Comparison of ENCODE assay signal across 8 cellular contexts in genomic region chr2:55617160-55618024, GRCh38. TPM values are rescaled to one million over a fixed set of nuclear protein-coding genes. Genes with fewer than 3 reads are reported as not detected.
DNase-seq lines count a peak whose midpoint lies in the region; ATAC-seq and TF ChIP-seq lines count a peak whose summit lies in the region.

Gene PPP4R3B (minus strand): TSS chr2:55617622. CDS start chr2:55617285, 337 bp downstream.

- POLR2A ChIA-PET in IMR-90 (lab: Charles Lee; ENCODE audit: unreplicated experiment) = interaction anchor here (1.4 kb wide), 1 partner anchor 20 kb away, joined by 3 read pairs; no protein-coding TSS in a partner anchor
- POLR2A ChIA-PET in OCI-LY7 (lab: Charles Lee) = interaction anchor here (0.7 to 1.3 kb wide), 8 partner anchors 9 to 517 kb away, joined by 3 to 5 read pairs (median 4); partner anchors contain the start of gene CFAP36

- H3K9me2 ChIP-seq in OCI-LY7 (ENCODE audit: insufficient read depth, low read length) = no peaks in the 10 kb centered on the region

- TF ChIP-seq RAD21 in IMR-90 (IDR thresholded peaks at IDR 0.05; ENCODE audit: low read length) = no peak

- H3K9ac ChIP-seq in IMR-90 (ENCODE audit: low read depth, low read length) = peak within 1 kb of the TSS; percentile 97

- ATAC-seq in GM21528 (IDR thresholded peaks at IDR 0.05; ENCODE audit: low FRiP score, unreplicated experiment) (peak; percentile 88), IMR-90 (ENCODE audit: low read depth) (peak; percentile 93)

- H3K4me3 ChIP-seq in IMR-90 (ENCODE audit: insufficient read depth, low read depth, low read length) (peak within 1 kb of the TSS; percentile 94), OCI-LY7 (ENCODE audit: low read depth, low read length, poor library complexity, severe bottlenecking) (peak within 1 kb of the TSS; percentile 96), epithelial cell of proximal tubule (ENCODE audit: low read depth, low read length) (peak within 1 kb of the TSS; percentile 95)

- H2BK20ac ChIP-seq in IMR-90 (ENCODE audit: low read depth, low read length) = peak within 1 kb of the TSS; percentile 39; the same call in 1 of the 2 replicates

- H2BK120ac ChIP-seq in IMR-90 (ENCODE audit: low read depth, low read length) = peak within 1 kb of the TSS; percentile 68

- H3K27ac ChIP-seq in IMR-90 (ENCODE audit: insufficient read depth, low read length) = peak within 1 kb of the TSS; percentile 82
- H3K27ac ChIP-seq in OCI-LY7 (ENCODE audit: low read depth, low read length, poor library complexity, severe bottlenecking) = peak within 1 kb of the TSS; percentile 77

- dilution Hi-C loops in IMR-90 (cut with HindIII; ENCODE audit: low sequenced_read_pairs, unreplicated experiment) = no loop called here

- 0% methylated on average over 33 of the region's 83 CpGs; no CpG with 5 or more reads in 1 of the 2 experiments for WGBS in IMR-90 (ENCODE audit: extremely low coverage in 2 of 2, insufficient read length in 1 of 2), 2 experiments

- peak within 1 kb of the TSS; percentile 98 for H3K23ac ChIP-seq in IMR-90 (ENCODE audit: low read depth, low read length)

- TF ChIP-seq CTCF in IMR-90 (conservative IDR thresholded peaks at IDR 0.05; ENCODE audit: low read depth, low read length) (peak; percentile 37), OCI-LY7 (conservative IDR thresholded peaks at IDR 0.05; ENCODE audit: low read length) (0 out of 2 replicates have a peak, but pooled peaks have one; percentile 20), epithelial cell of proximal tubule (conservative IDR thresholded peaks at IDR 0.05; ENCODE audit: low read depth, low read length) (peak; percentile 36)

- H2AFZ ChIP-seq in IMR-90 (replicated peaks; ENCODE audit: low read length, poor library complexity) = peak within 1 kb of the TSS; percentile 94
- H2AFZ ChIP-seq in OCI-LY7 (ENCODE audit: low read length) = peak within 1 kb of the TSS; percentile 57; the same call in 1 of the 2 replicates

- peak within 1 kb of the TSS; percentile 65 for H3K18ac ChIP-seq in IMR-90 (ENCODE audit: low read depth, low read length)

- peak; percentile 89 for TF ChIP-seq POLR2A in IMR-90 (IDR thresholded peaks at IDR 0.05; ENCODE audit: low read depth, low read length)

- DNase-seq in DMS153 (lab: John Stamatoyannopoulos, UW) (peak; percentile 99), IMR-90 (peak; percentile 100), OCI-LY7 (ENCODE audit: low spot score) (peak; percentile 99), activated T-cell treated with anti-CD3 and anti-CD28 coated beads for 24 hours (ENCODE audit: low read depth) (peak; percentile 98), epithelial cell of proximal tubule (ENCODE audit: low read depth) (peak; percentile 90), mucosa of gallbladder (ENCODE audit: low spot score) (peak; percentile 100)
- DNase-seq in stimulated activated CD8-positive, alpha-beta memory T cell treated with anti-CD3 and anti-CD28 coated beads, Interleukin-4, amount 100 ng/mL, for 4 hours (ENCODE audit: low read depth in 2 of 2, low spot score in 1 of 2) = peak; percentile 88 to 97

- in situ Hi-C loops in IMR-90 (cut with MboI; ENCODE audit: low sequenced_read_pairs) = no loop called here

- peak within 1 kb of the TSS; percentile 76 for H4K5ac ChIP-seq in IMR-90 (ENCODE audit: low read depth, low read length)

- peak within 1 kb of the TSS; percentile 82 for H4K91ac ChIP-seq in IMR-90 (ENCODE audit: insufficient read depth, low read depth, low read length)

- BruUV-seq in IMR-90 (replicated peaks; lab: Mats Ljungman, UMichigan) = TSS peak; percentile 61
- BruUV-seq in OCI-LY7 (replicated peaks; lab: Mats Ljungman, UMichigan) = no TSS peak

- H3K79me2 ChIP-seq in OCI-LY7 (ENCODE audit: insufficient read depth, low read depth, low read length) = peaks cover 82% of the 10 kb centered on the region

- H3K79me1 ChIP-seq in IMR-90 (ENCODE audit: low read depth in 1 of 2, low read length in 2 of 2) = peaks cover 22 to 43% of the 10 kb centered on the region in 2 experiments

- H2AK9ac ChIP-seq in IMR-90 (replicated peaks; ENCODE audit: low read depth, low read length, poor library complexity) = peak within 1 kb of the TSS; percentile 98

- H3K4me1 ChIP-seq in IMR-90 (ENCODE audit: control insufficient read depth, insufficient read depth, low read length) (peaks cover 3% of the 10 kb centered on the region), OCI-LY7 (ENCODE audit: insufficient read depth, low read length, poor library complexity, severe bottlenecking) (peaks cover 27% of the 10 kb centered on the region)

- peak within 1 kb of the TSS; percentile 98 for H3K14ac ChIP-seq in IMR-90 (replicated peaks; ENCODE audit: low read depth, low read length)

- CTCF ChIA-PET in IMR-90 (lab: Yijun Ruan, JAX) = no interaction called here
- CTCF ChIA-PET in OCI-LY7 (lab: Charles Lee; ENCODE audit: unreplicated experiment) = no interaction called here

- peaks cover 12% of the 10 kb centered on the region; the same call in 1 of the 2 replicates for H4K20me1 ChIP-seq in IMR-90 (ENCODE audit: insufficient read depth, low read length)
- peaks cover 37% of the 10 kb centered on the region for H4K20me1 ChIP-seq in OCI-LY7 (ENCODE audit: insufficient read depth, low read length)

- peaks cover 3% of the 10 kb centered on the region for H3K36me3 ChIP-seq in IMR-90 (ENCODE audit: control insufficient read depth, insufficient read depth, low read length)
- peaks cover 62% of the 10 kb centered on the region for H3K36me3 ChIP-seq in OCI-LY7 (ENCODE audit: insufficient read depth, low read length)

- H3K27me3 ChIP-seq in IMR-90 (ENCODE audit: control insufficient read depth, insufficient read depth, low read length) = no peaks in the 10 kb centered on the region

- peaks cover 7% of the 10 kb centered on the region; the same call in 1 of the 2 replicates for H3K9me1 ChIP-seq in IMR-90 (ENCODE audit: insufficient read depth, low read length)

- intact Hi-C loops in IMR-90 (cut with micrococcal nuclease) (no loop called here), OCI-LY7 (cut with micrococcal nuclease; ENCODE audit: unreplicated experiment) (loop anchor here (1.0 to 2.0 kb wide), 2 partner anchors 199 to 348 kb away; partner anchors contain the start of genes CCDC88A and MTIF2)

- peak within 1 kb of the TSS; percentile 79 for H2AK5ac ChIP-seq in IMR-90 (ENCODE audit: low read depth, low read length)

- peak within 1 kb of the TSS; percentile 70 to 96 for H4K8ac ChIP-seq in IMR-90 (ENCODE audit: low read depth in 2 of 2, low read length in 2 of 2)

- peak within 1 kb of the TSS; percentile 94 for H3K4ac ChIP-seq in IMR-90 (ENCODE audit: low read depth, low read length)

- H3K4me2 ChIP-seq in IMR-90 (ENCODE audit: low read depth, low read length) = peak within 1 kb of the TSS; percentile 97
- H3K4me2 ChIP-seq in OCI-LY7 (ENCODE audit: low read length) = peak within 1 kb of the TSS; percentile 96

- H2BK5ac ChIP-seq in IMR-90 (ENCODE audit: low read depth, low read length, poor library complexity, severe bottlenecking) = peak within 1 kb of the TSS; percentile 86

- H2BK15ac ChIP-seq in IMR-90 (ENCODE audit: low read depth, low read length) = peak within 1 kb of the TSS; percentile 2; the same call in 1 of the 3 replicates

- H3K9me3 ChIP-seq in IMR-90 (ENCODE audit: control insufficient read depth, insufficient read depth, low read length) (no peaks in the 10 kb centered on the region), OCI-LY7 (ENCODE audit: low read length) (no peaks in the 10 kb centered on the region)

- H3K56ac ChIP-seq in IMR-90 (ENCODE audit: extremely low read depth, insufficient read depth, low read length) = peak within 1 kb of the TSS; percentile 93

TF ChIP-seq in IMR-90, 13 proteins besides CTCF, POLR2A, EP300 and RAD21 (continues in another document):
- TF ChIP-seq NFE2L2 (IDR thresholded peaks at IDR 0.05; ENCODE audit: low read depth, low read length) (0 out of 2 replicates have a peak, but pooled peaks have one; percentile 9), USF2 (IDR thresholded peaks at IDR 0.05; ENCODE audit: low read depth, low read length) (no peak), CHD1 (IDR thresholded peaks at IDR 0.05; ENCODE audit: low read depth, low read length) (peak; percentile 91), CEBPB (IDR thresholded peaks at IDR 0.05; ENCODE audit: low read depth, low read length) (no peak), RFX5 (IDR thresholded peaks at IDR 0.05; ENCODE audit: low read depth, low read length) (no peak), BHLHE40 (IDR thresholded peaks at IDR 0.05; ENCODE audit: low read depth, low read length) (peak; percentile 95), MXI1 (IDR thresholded peaks at IDR 0.05; ENCODE audit: borderline replicate concordance, low read depth, low read length) (peak; percentile 49; the same call in 1 of the 2 replicates), ELK1 (IDR thresholded peaks at IDR 0.05; ENCODE audit: borderline replicate concordance, low read depth, low read length) (no peak), MAZ (IDR thresholded peaks at IDR 0.05; ENCODE audit: borderline replicate concordance, low read depth, low read length) (peak; percentile 88; the same call in 1 of the 2 replicates), SMC3 (IDR thresholded peaks at IDR 0.05; ENCODE audit: low read depth, low read length) (no peak), FOS (IDR thresholded peaks at IDR 0.05; ENCODE audit: low read depth, low read length) (no peak), RCOR1 (IDR thresholded peaks at IDR 0.05; ENCODE audit: insufficient replicate concordance, low read length) (peak; percentile 32)

RNA-seq across cellular contexts. Expression of gene PPP4R3B, which starts in this region (rescaled TPM):
- total RNA-seq in IMR-90 (2012; rRNA removed) (23.7 and 44.7 TPM in 2 replicates), OCI-LY7 (2022) (68.4 and 70.2 TPM in 2 replicates), epithelial cell of proximal tubule (35.2 and 43.4 TPM in 2 replicates), mucosa of gallbladder (69.9 TPM)
- polyA plus RNA-seq in IMR-90 (2012; rRNA removed) = 8.9 and 11.9 TPM in 2 replicates
- polyA plus RNA-seq in IMR-90 (2012; cell fraction: cytosol; rRNA removed) = 4.5 and 12.3 TPM in 2 replicates
- polyA plus RNA-seq in IMR-90 (2012; cell fraction: nucleus; rRNA removed; ENCODE audit: low replicate concordance) = 6.6 and 15.3 TPM in 2 replicates
- total RNA-seq in OCI-LY7 (2014; rRNA removed; shearing (Covaris generic)) = 42.3 and 44.9 TPM in 2 replicates

Comparison
In these comparisons a context has a peak if more than half of its experiments do, and no peak if none do; other contexts are left out.
1. Peak in every context shown above with its lines: DNase-seq, ATAC-seq, H3K4me3 ChIP-seq and H3K27ac ChIP-seq.